In the genomic region with DNA sequence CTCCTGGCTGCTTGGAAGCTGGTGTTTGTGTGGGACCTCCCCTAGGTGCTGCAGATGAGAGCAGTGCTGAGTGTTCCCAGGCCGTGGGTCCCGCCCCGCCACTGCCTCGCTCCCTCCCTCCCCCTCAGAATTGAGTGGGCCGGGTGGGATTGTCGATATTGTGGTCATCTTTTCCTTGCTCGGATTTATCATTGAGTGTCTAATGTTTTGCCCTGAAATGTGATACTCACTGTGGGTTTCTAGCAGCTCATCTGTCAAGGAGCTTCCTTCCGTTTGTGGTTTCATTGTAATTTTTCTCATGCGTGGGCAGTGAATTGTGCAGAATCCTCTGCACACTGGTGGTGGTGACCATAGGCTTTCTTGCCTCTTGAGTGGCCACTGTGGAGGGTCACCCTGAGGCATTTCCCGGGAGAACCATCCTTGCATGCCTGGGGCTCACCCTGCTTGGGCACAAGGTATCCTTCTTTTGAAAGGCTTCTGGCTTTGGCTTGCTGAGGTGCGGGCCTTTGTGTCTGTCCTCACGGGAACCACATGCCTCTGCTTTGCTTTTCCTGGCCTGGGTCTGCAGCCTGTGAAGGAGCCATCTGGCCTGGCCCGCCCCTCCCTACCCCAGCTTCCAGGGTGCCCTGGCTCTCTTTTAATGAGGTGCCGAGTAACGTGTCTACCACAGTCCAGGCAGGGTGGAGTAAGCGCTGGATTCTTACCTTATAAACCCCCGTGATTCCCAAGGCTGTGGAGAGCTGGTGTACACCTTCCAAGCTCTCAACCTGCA, we compare ENCODE assay signal across 9 cellular contexts. TPM values are rescaled to one million over a fixed set of nuclear protein-coding genes. Genes with fewer than 3 reads are reported as not detected.
DNase-seq lines count a peak whose midpoint lies in the region; ATAC-seq, FAIRE-seq and TF ChIP-seq lines count a peak whose summit lies in the region.
"Had no signal": no experiment of that assay in that cellular context is flagged by ENCODE, and none has a peak within 500 bp of the region (broad histone marks: within the 10 kb centered on the region; RNA-seq: fewer than 3 reads in every experiment).

No MANE protein-coding gene starts in this region.

- peaks cover 94% of the 10 kb centered on the region for H3K36me3 ChIP-seq in K562 (ENCODE audit: control insufficient read depth, insufficient read depth, low read length)

- peak; percentile 22 for DNase-seq in GM12865 (ENCODE audit: low read depth)
- peak; percentile 52 for DNase-seq in OCI-M1 (lab: John Stamatoyannopoulos, UW)
- DNase-seq in K562 (ENCODE audit: extremely low read depth in 1 of 4, low spot score in 3 of 4) = no peak
- peak; percentile 19 for DNase-seq in retina
- DNase-seq in HEK293T (ENCODE audit: extremely low spot score) = no peak
- DNase-seq in AG08395 (ENCODE audit: low spot score) = no peak
- DNase-seq in NCI-H774 (lab: John Stamatoyannopoulos, UW) = no peak
- DNase-seq in posterior vena cava (ENCODE audit: low spot score) = no peak
- DNase-seq: NCI-H146 had no signal

- TF ChIP-seq RAD21 in K562 (CRISPR knock-in tag; conservative IDR thresholded peaks at IDR 0.05 in 1 of 2, IDR thresholded peaks at IDR 0.05 in 1 of 2) = no peak

- peaks cover 5 to 38% of the 10 kb centered on the region in 2 experiments; a peak in 4 of 5 replicates for H3K4me1 ChIP-seq in K562 (replicated peaks in 1 of 2; ENCODE audit: control insufficient read depth in 2 of 2, insufficient read depth in 2 of 2, low read length in 2 of 2)

- H3K79me2 ChIP-seq in K562 (ENCODE audit: control insufficient read depth, insufficient read depth, low read length) = peaks cover 32% of the 10 kb centered on the region

- H3K27ac ChIP-seq in K562 (ENCODE audit: extremely low read depth, low read depth, low read length) = no peak overlapping the region

- no TSS peak for BruUV-seq in K562 (replicated peaks; lab: Mats Ljungman, UMichigan)

- H4K20me1 ChIP-seq in K562 (replicated peaks; ENCODE audit: control insufficient read depth, insufficient read depth, low read length) = peaks cover 22% of the 10 kb centered on the region

- intact Hi-C loops in K562 (cut with micrococcal nuclease) (no loop called here), posterior vena cava (cut with DNase I) (loop anchor here in 1 of 2 donors (5.0 kb wide), 1 partner anchor 67 kb away; no protein-coding TSS in a partner anchor)

- H3K9me1 ChIP-seq in K562 (ENCODE audit: control insufficient read depth, insufficient read depth, low read length) = no peaks in the 10 kb centered on the region

- H3K4me3 ChIP-seq in GM12865 (ENCODE audit: low read depth, low read length) = no peak overlapping the region
- H3K4me3 ChIP-seq in K562 = no peak overlapping the region

- CTCF ChIA-PET in K562 (lab: Yijun Ruan, JAX; ENCODE audit: low intra/inter-chr PET ratio) = no interaction called here
- CTCF ChIA-PET in HEK293T (lab: Yijun Ruan, JAX) = no interaction called here

- TF ChIP-seq CTCF in GM12865 (IDR thresholded peaks at IDR 0.05; ENCODE audit: insufficient read depth, low read depth, low read length, missing control alignments) (no peak), K562 (IDR thresholded peaks at IDR 0.05 in 2 of 3, conservative IDR thresholded peaks at IDR 0.05 in 1 of 3; ENCODE audit: insufficient read depth in 2 of 3, low read depth in 1 of 3, low read length in 3 of 3) (no peak)

- TF ChIP-seq POLR2A in K562 (conservative IDR thresholded peaks at IDR 0.05) = no peak

- H3K9me3 ChIP-seq in K562 (replicated peaks; ENCODE audit: control insufficient read depth, insufficient read depth, low read depth, low read length) = no peaks in the 10 kb centered on the region

- H3K27me3 ChIP-seq in K562 (ENCODE audit: control insufficient read depth in 2 of 2, insufficient read depth in 2 of 2, low read length in 2 of 2) = no peaks in the 10 kb centered on the region

- POLR2A ChIA-PET in K562 (lab: Yijun Ruan, JAX) (interaction anchor here (0.6 to 1.4 kb wide), 4 partner anchors 31 to 243 kb away, joined by 3 to 6 read pairs (median 4); no protein-coding TSS in a partner anchor), HEK293T (lab: Yijun Ruan, JAX) (no interaction called here)

- in situ Hi-C loops in K562 (cut with MboI) = loop anchor here (25.0 kb wide), 1 partner anchor 872 kb away; no protein-coding TSS in a partner anchor

- 84% methylated on average over 17 of the region's 17 CpGs for WGBS in K562 (ENCODE audit: insufficient coverage, low coverage, missing lambda C conversion rate)

- H3K9ac ChIP-seq in K562 (ENCODE audit: insufficient read depth in 1 of 2, low read depth in 2 of 2, low read length in 2 of 2) = no peak overlapping the region

- FAIRE-seq in K562 (lab: Jason Lieb, UNC) = no peak

- no peak for ATAC-seq in K562

- TF ChIP-seq EP300 in K562 (IDR thresholded peaks at IDR 0.05; ENCODE audit: low read length) = no peak

- no peak overlapping the region for H2AFZ ChIP-seq in K562 (ENCODE audit: low read depth, low read length)

- H3K4me2 ChIP-seq in K562 (ENCODE audit: insufficient read depth, low read length) = no peak overlapping the region

TF ChIP-seq in K562, 482 proteins besides CTCF, POLR2A, EP300 and RAD21:
- TF ChIP-seq WHSC1 (IDR thresholded peaks at IDR 0.05; ENCODE audit: low read length) = no peak
- TF ChIP-seq ZNF324 (CRISPR knock-in tag; IDR thresholded peaks at IDR 0.05) = peak; percentile 82

TF ChIP-seq in HEK293T, 16 proteins besides CTCF, POLR2A, EP300 and RAD21:
- TF ChIP-seq CTBP1 (IDR thresholded peaks at IDR 0.05; ENCODE audit: borderline replicate concordance) = no peak
- no peak for TF ChIP-seq ELF4 (IDR thresholded peaks at IDR 0.05)
- TF ChIP-seq ARNT (IDR thresholded peaks at IDR 0.05) = no peak
- no peak for TF ChIP-seq SP1 (IDR thresholded peaks at IDR 0.05)
- no peak for TF ChIP-seq HDGF (IDR thresholded peaks at IDR 0.05; ENCODE audit: borderline replicate concordance)
- no peak for TF ChIP-seq NFRKB (IDR thresholded peaks at IDR 0.05)
- no peak for TF ChIP-seq FOXA1 (IDR thresholded peaks at IDR 0.05)
- TF ChIP-seq SUZ12 (IDR thresholded peaks at IDR 0.05) = no peak
- TF ChIP-seq TARDBP (IDR thresholded peaks at IDR 0.05) = no peak
- TF ChIP-seq, protein P1, sequence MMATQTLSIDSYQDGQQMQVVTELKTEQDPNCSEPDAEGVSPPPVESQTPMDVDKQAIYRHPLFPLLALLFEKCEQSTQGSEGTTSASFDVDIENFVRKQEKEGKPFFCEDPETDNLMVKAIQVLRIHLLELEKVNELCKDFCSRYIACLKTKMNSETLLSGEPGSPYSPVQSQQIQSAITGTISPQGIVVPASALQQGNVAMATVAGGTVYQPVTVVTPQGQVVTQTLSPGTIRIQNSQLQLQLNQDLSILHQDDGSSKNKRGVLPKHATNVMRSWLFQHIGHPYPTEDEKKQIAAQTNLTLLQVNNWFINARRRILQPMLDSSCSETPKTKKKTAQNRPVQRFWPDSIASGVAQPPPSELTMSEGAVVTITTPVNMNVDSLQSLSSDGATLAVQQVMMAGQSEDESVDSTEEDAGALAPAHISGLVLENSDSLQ (IDR thresholded peaks at IDR 0.05) = no peak
- no peak for TF ChIP-seq ZNF384 (IDR thresholded peaks at IDR 0.05)
- TF ChIP-seq L3MBTL2 (conservative IDR thresholded peaks at IDR 0.05) = no peak
- TF ChIP-seq FOXM1 (IDR thresholded peaks at IDR 0.05; ENCODE audit: borderline replicate concordance) = no peak

RNA-seq across cellular contexts. Expression of gene SLX9, which starts 25.6 kb away (rescaled TPM):
- 18.9 and 29.0 TPM in 2 replicates for total RNA-seq in K562 (2011; cell fraction: chromatin; rRNA removed; ENCODE audit: low replicate concordance)
- 22.8 and 25.7 TPM in 2 replicates for total RNA-seq in K562 (2011; cell fraction: nucleolus; rRNA removed)
- total RNA-seq in K562 (2011; cell fraction: nucleoplasm; rRNA removed) = 14.8 and 16.0 TPM in 2 replicates
- total RNA-seq in K562 (2014; rRNA removed) (65.2 and 66.8 TPM in 2 replicates), K562 (2014; rRNA removed; fragmentation: Illumina TruSeq; extraction: Trizol) (11.2 and 14.8 TPM in 2 replicates), K562 (2015; rRNA removed; fragmentation: Illumina TruSeq; extraction: Trizol) (18.5 and 20.3 TPM in 2 replicates), K562 (2021) (71.2 and 75.5 TPM in 2 replicates), posterior vena cava (10 to 100 TPM; 25.8 to 31.6 TPM)
- polyA plus RNA-seq in K562 (2011; rRNA removed) (13.5 and 16.5 TPM in 2 replicates), K562 (2014; fragmentation: Illumina TruSeq; extraction: Trizol) (8.2 and 18.9 TPM in 2 replicates), K562 (2014; fragmentation: Nextera tagmentation; extraction: Ambion mirVana) (1 to 10 TPM; 1.2 to 1.8 TPM), K562 (2014; rRNA removed) (54.4 and 60.2 TPM in 2 replicates)
- 14.3 and 38.6 TPM in 2 replicates for polyA plus RNA-seq in K562 (2011; cell fraction: cytosol; rRNA removed)
- 10.2 and 19.3 TPM in 2 replicates for polyA plus RNA-seq in K562 (2011; cell fraction: nucleus; rRNA removed)
- 34.2 and 36.9 TPM in 2 replicates for polyA plus RNA-seq in K562 (2012)
- polyA minus RNA-seq in K562 (2011; rRNA and poly(A)+ RNA removed) = 16.0 and 22.8 TPM in 2 replicates
- 25.3 and 31.3 TPM in 2 replicates for polyA minus RNA-seq in K562 (2011; cell fraction: cytosol; rRNA and poly(A)+ RNA removed)
- polyA minus RNA-seq in K562 (2011; cell fraction: nucleus; rRNA and poly(A)+ RNA removed) = 3.8 and 5.3 TPM in 2 replicates

RNA-seq across cellular contexts. Expression of gene ITGB2, which starts 44.7 kb away (rescaled TPM):
- 0.69 and 1.4 TPM in 2 replicates for total RNA-seq in K562 (2011; cell fraction: chromatin; rRNA removed; ENCODE audit: low replicate concordance)
- total RNA-seq in K562 (2011; cell fraction: nucleolus; rRNA removed) = 1.0 and 1.3 TPM in 2 replicates
- total RNA-seq in K562 (2011; cell fraction: nucleoplasm; rRNA removed) = 0.23 and 0.29 TPM in 2 replicates
- total RNA-seq in K562 (2014; rRNA removed) (0.78 and 1.0 TPM in 2 replicates), K562 (2014; rRNA removed; fragmentation: Illumina TruSeq; extraction: Trizol) (0.07 and 0.22 TPM in 2 replicates), K562 (2015; rRNA removed; fragmentation: Illumina TruSeq; extraction: Trizol) (0.49 and 0.51 TPM in 2 replicates), K562 (2021) (1.2 and 1.3 TPM in 2 replicates), posterior vena cava (100 to 1,000 TPM in 1 of 2 donors, 10 to 100 TPM in 1; 47.9 to 122 TPM)
- polyA plus RNA-seq in K562 (2011; rRNA removed) (0.20 and 1.6 TPM in 2 replicates), K562 (2014; fragmentation: Illumina TruSeq; extraction: Trizol) (0.24 and 0.25 TPM in 2 replicates), K562 (2014; fragmentation: Nextera tagmentation; extraction: Ambion mirVana) (not detected), K562 (2014; rRNA removed) (0.57 and 0.60 TPM in 2 replicates)
- 0.33 and 1.3 TPM in 2 replicates for polyA plus RNA-seq in K562 (2011; cell fraction: cytosol; rRNA removed)
- 2.0 and 3.1 TPM in 2 replicates for polyA plus RNA-seq in K562 (2011; cell fraction: nucleus; rRNA removed)
- 0.77 and 5.1 TPM in 2 replicates for polyA plus RNA-seq in K562 (2012)
- 0.04 and 0.57 TPM in 2 replicates for polyA minus RNA-seq in K562 (2011; rRNA and poly(A)+ RNA removed)
- 1.0 and 4.8 TPM in 2 replicates for polyA minus RNA-seq in K562 (2011; cell fraction: cytosol; rRNA and poly(A)+ RNA removed)
- 0.27 and 1.8 TPM in 2 replicates for polyA minus RNA-seq in K562 (2011; cell fraction: nucleus; rRNA and poly(A)+ RNA removed)

Comparison
In these comparisons a context has a peak if more than half of its experiments do, and no peak if none do; other contexts are left out.
1. DNase-seq: peak in GM12865 (single experiment), OCI-M1 (single experiment) and retina (single experiment); none in K562 (0 of 4), HEK293T (single experiment), AG08395 (single experiment), NCI-H774 (single experiment) and posterior vena cava (single experiment).
2. RNA of gene ITGB2, which starts 44.7 kb away (total RNA-seq): 47.9 to 122 TPM in posterior vena cava; 0.07 to 1.4 TPM in K562; every median in the first group is over 10 times any median in the second.